8 cellular contexts compared by ENCODE assay signal in the genomic region with DNA sequence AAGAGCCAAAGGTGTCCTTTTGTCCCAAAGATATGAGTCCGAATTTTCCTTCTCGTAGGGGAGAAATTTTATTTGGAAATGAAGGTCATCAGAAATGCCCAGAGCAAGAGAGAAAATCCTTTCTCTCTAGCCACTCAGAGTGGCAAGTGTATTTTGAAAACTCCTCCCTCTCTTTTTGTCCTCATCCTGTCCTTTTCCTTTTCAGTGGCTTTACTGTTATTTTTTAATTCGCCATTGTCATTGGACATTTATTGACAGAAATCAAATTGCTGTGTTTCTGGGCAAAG. TPM values are rescaled to one million over a fixed set of nuclear protein-coding genes. Genes with fewer than 3 reads are reported as not detected.
A peak's percentile ranks its signal among the peaks of the same experiment; 100 is the strongest.
DNase-seq lines count a peak whose midpoint lies in the region; ATAC-seq and TF ChIP-seq lines count a peak whose summit lies in the region.

No MANE protein-coding gene starts in this region.

- H3K27ac ChIP-seq in lower lobe of right lung (peak overlapping the region; percentile 74), thyroid gland (peak overlapping the region; percentile 7 to 62 (median 60))

- H3K27me3 ChIP-seq in lower lobe of right lung (ENCODE audit: low read depth) (no peaks in the 10 kb centered on the region), thyroid gland (no peaks in the 10 kb centered on the region)

- H3K4me1 Mint-ChIP-seq in T-helper 2 cell treated with Interferon-gamma antibody and Interleukin-4, amounts not matched to agents 5 μg/mL and 100 μg/mL, for 36 hours (ENCODE audit: low read depth), result peaks cover 34% of the 10 kb centered on the region
- H3K4me1 Mint-ChIP-seq in brain, result peaks cover 86% of the 10 kb centered on the region

- no peaks in the 10 kb centered on the region for H3K9me3 Mint-ChIP-seq in T-helper 2 cell treated with Interferon-gamma antibody and Interleukin-4, amounts not matched to agents 5 μg/mL and 100 μg/mL, for 36 hours
- peaks cover 0 to 3% (median 0%) of the 10 kb centered on the region in 5 experiments for H3K9me3 Mint-ChIP-seq in brain

- TF ChIP-seq CTCF in brain (conservative IDR thresholded peaks at IDR 0.05), result no peak
- TF ChIP-seq CTCF in lower lobe of right lung (IDR thresholded peaks at IDR 0.05), result no peak
- no peak for TF ChIP-seq CTCF in thyroid gland (IDR thresholded peaks at IDR 0.05)

- no peak for DNase-seq in T-helper 2 cell treated with Interferon-gamma antibody and Interleukin-4, amounts not matched to agents 5 μg/mL and 100 μg/mL, for 36 hours (ENCODE audit: low spot score)
- DNase-seq in T-helper 2 cell (no peak), lower lobe of right lung (no peak), thyroid gland (no peak), posterior cingulate gyrus (no peak), middle frontal gyrus (ENCODE audit: extremely low spot score, low spot score) (no peak)

- H3K4me1 ChIP-seq in lower lobe of right lung (peaks cover 34% of the 10 kb centered on the region), thyroid gland (peaks cover 17 to 30% of the 10 kb centered on the region in 2 donors)

- H3K36me3 Mint-ChIP-seq in T-helper 2 cell treated with Interferon-gamma antibody and Interleukin-4, amounts not matched to agents 5 μg/mL and 100 μg/mL, for 36 hours (ENCODE audit: low read depth), result peaks cover 9% of the 10 kb centered on the region
- H3K36me3 Mint-ChIP-seq in brain, result peaks cover 25% of the 10 kb centered on the region

- H3K4me3 Mint-ChIP-seq in T-helper 2 cell treated with Interferon-gamma antibody and Interleukin-4, amounts not matched to agents 5 μg/mL and 100 μg/mL, for 36 hours, result peak overlapping the region; percentile 82
- H3K4me3 Mint-ChIP-seq in brain, result peak overlapping the region; percentile 87 to 97 (median 95)

- H3K36me3 ChIP-seq in lower lobe of right lung (no peaks in the 10 kb centered on the region), thyroid gland (no peaks in the 10 kb centered on the region)

- H3K4me3 ChIP-seq in lower lobe of right lung (peak overlapping the region; percentile 62), thyroid gland (replicated peaks in 1 of 3) (peak overlapping the region in 2 of 3 donors; percentile 7 to 41)

- TF ChIP-seq POLR2A in thyroid gland (IDR thresholded peaks at IDR 0.05), result no peak

- H3K27ac Mint-ChIP-seq in T-helper 2 cell treated with Interferon-gamma antibody and Interleukin-4, amounts not matched to agents 5 μg/mL and 100 μg/mL, for 36 hours, result no peak overlapping the region
- H3K27ac Mint-ChIP-seq in brain, result peak overlapping the region; percentile 99 to 100 (median 100)

- H3K9me3 ChIP-seq in lower lobe of right lung (no peaks in the 10 kb centered on the region), thyroid gland (no peaks in the 10 kb centered on the region)

- no peaks in the 10 kb centered on the region for H3K27me3 Mint-ChIP-seq in T-helper 2 cell treated with Interferon-gamma antibody and Interleukin-4, amounts not matched to agents 5 μg/mL and 100 μg/mL, for 36 hours (ENCODE audit: low read depth)
- peaks cover 9% of the 10 kb centered on the region for H3K27me3 Mint-ChIP-seq in brain

- WGBS in thyroid gland, 2 donors, result 10 to 11% methylated on average over 3 of the region's 3 CpGs

- ATAC-seq in lower lobe of right lung (no peak), GM19324 (IDR thresholded peaks at IDR 0.05; ENCODE audit: low FRiP score, unreplicated experiment) (no peak)

- intact Hi-C loops in lower lobe of right lung (cut with DNase I), result no loop called here
- intact Hi-C loops in thyroid gland (cut with DNase I), result loop anchor here (5.0 kb wide), 1 partner anchor 37 kb away; a partner anchor contains a TSS
- intact Hi-C loops in posterior cingulate gyrus (cut with DNase I), result loop anchor here (1.0 to 5.0 kb wide), 2 partner anchors 37 to 122 kb away; a partner anchor contains a TSS

RNA-seq across cellular contexts. Expression of a gene that starts 39.6 kb away (rescaled TPM):
- polyA plus RNA-seq in brain (ENCODE audit: insufficient read depth, low read depth, low replicate concordance), result 1.8 TPM
- total RNA-seq in lower lobe of right lung, result 1.8 TPM
- total RNA-seq in thyroid gland, result 10 to 100 TPM in 2 of 4 donors, 1 to 10 TPM in 2; 7.4 to 11.4 (median 9.7) TPM
